Comparison of ENCODE assay signal across 22 cellular contexts in the genomic region with DNA sequence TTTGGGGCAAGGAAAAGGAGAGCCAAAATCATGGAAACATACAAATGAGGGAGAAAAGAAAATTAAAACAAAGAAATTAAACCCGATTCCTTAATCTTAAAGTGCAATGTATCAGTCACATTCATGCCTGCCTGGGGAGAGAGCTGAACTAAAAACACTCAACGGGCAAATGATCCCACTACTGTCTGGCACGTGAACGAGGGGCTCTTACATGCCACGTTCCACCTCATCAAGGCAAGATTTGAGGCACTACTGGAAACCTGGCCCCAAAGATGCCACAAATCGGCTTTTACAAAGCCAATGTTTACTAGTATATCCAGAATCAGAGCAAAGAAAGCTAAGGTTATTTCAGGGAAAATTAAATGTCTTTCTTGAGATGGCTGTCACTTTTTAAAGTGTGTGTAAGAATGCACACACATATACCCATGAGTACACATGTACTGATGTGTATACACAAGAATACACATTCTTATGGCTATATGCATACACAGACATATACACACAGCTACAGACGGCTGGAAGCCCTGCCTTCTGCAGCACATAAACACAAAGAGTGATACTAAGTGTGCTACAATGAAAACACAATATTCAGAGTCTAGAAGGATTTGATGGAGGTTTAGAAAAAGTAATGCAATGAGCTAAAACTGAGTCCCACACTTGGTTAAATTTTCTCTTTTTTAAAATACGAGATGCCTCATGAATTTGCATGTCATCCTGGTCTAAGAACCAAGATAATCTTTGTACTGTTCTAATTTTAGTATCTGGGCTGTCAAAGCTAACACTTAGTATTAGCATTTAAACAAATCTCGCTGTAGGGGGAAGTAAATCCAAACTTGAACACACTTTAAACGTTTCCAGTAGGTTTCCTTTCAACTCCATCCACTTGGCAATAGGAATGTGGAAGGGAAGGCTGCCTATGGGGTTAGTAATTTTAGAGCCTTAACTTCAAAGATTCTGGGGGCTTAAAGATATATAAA.
DNase-seq lines count a peak whose midpoint lies in the region; ATAC-seq and TF ChIP-seq lines count a peak whose summit lies in the region.
"Had no signal": no experiment of that assay in that cellular context is flagged by ENCODE, and none has a peak within 500 bp of the region (broad histone marks: within the 10 kb centered on the region; RNA-seq: fewer than 3 reads in every experiment).

No MANE protein-coding gene starts in this region.

- no peaks in the 10 kb centered on the region for H3K9me3 Mint-ChIP-seq in activated CD8-positive, alpha-beta memory T cell treated with anti-CD3 and anti-CD28 coated beads, Interleukin-2, amount 10 ng/mL, durations not matched to agents 7 days and 5 days (ENCODE audit: low read depth)
- H3K9me3 Mint-ChIP-seq in activated CD4-positive, alpha-beta memory T cell treated with anti-CD3 and anti-CD28 coated beads, Interleukin-2, amount 10 ng/mL, durations not matched to agents 7 days and 5 days, result no peaks in the 10 kb centered on the region
- no peaks in the 10 kb centered on the region for H3K9me3 Mint-ChIP-seq in naive thymus-derived CD8-positive, alpha-beta T cell
- H3K9me3 Mint-ChIP-seq: nephron progenitor cell, WTC11 had no signal

- peak overlapping the region; percentile 33; the same call in 1 of the 2 replicates for H3K4me3 ChIP-seq in GM12865 (ENCODE audit: low read depth, low read length)
- H3K4me3 ChIP-seq: hepatocyte had no signal

- POLR2A ChIA-PET in activated CD4-positive, alpha-beta memory T cell treated with anti-CD3 and anti-CD28 coated beads, Interleukin-2, amount 10 ng/mL, durations not matched to agents 7 days and 5 days (lab: Charles Lee), result interaction anchor here (1.0 to 1.5 kb wide), 2 partner anchors 12 to 84 kb away, joined by 3 to 6 read pairs; no protein-coding TSS in a partner anchor
- POLR2A ChIA-PET in naive thymus-derived CD8-positive, alpha-beta T cell (lab: Charles Lee), result interaction anchor here (1.3 kb wide), 1 partner anchor 14 kb away, joined by 5 read pairs; no protein-coding TSS in a partner anchor

- peaks cover 56% of the 10 kb centered on the region for H3K36me3 Mint-ChIP-seq in activated CD8-positive, alpha-beta memory T cell treated with anti-CD3 and anti-CD28 coated beads, Interleukin-2, amount 10 ng/mL, durations not matched to agents 7 days and 5 days
- peaks cover 91% of the 10 kb centered on the region for H3K36me3 Mint-ChIP-seq in activated CD4-positive, alpha-beta memory T cell treated with anti-CD3 and anti-CD28 coated beads, Interleukin-2, amount 10 ng/mL, durations not matched to agents 7 days and 5 days (ENCODE audit: low read depth)
- peaks cover 0 to 100% (median 44%) of the 10 kb centered on the region in 3 donors for H3K36me3 Mint-ChIP-seq in naive thymus-derived CD8-positive, alpha-beta T cell

- intact Hi-C loops in posterior vena cava (cut with DNase I), result no loop called here

- no peak for TF ChIP-seq CTCF in GM12865 (IDR thresholded peaks at IDR 0.05; ENCODE audit: insufficient read depth, low read depth, low read length, missing control alignments)

- no peak for ATAC-seq in activated CD8-positive, alpha-beta memory T cell treated with anti-CD3 and anti-CD28 coated beads, Interleukin-2, amount 10 ng/mL, durations not matched to agents 7 days and 5 days
- ATAC-seq in naive thymus-derived CD8-positive, alpha-beta T cell, result no peak
- no peak for ATAC-seq in HG03097 (IDR thresholded peaks at IDR 0.05; ENCODE audit: low FRiP score, unreplicated experiment)
- ATAC-seq: Right ventricle myocardium inferior, WTC11 had no signal

- CTCF ChIA-PET in activated CD8-positive, alpha-beta memory T cell treated with anti-CD3 and anti-CD28 coated beads, Interleukin-2, amount 10 ng/mL, durations not matched to agents 7 days and 5 days (lab: Charles Lee), result interaction anchor here (0.8 to 2.1 kb wide), 2 partner anchors 11 to 13 kb away, joined by 3 to 9 read pairs; no protein-coding TSS in a partner anchor
- CTCF ChIA-PET in activated CD4-positive, alpha-beta memory T cell treated with anti-CD3 and anti-CD28 coated beads, Interleukin-2, amount 10 ng/mL, durations not matched to agents 7 days and 5 days (lab: Charles Lee), result no interaction called here

- no peak overlapping the region for H3K4me3 Mint-ChIP-seq in activated CD8-positive, alpha-beta memory T cell treated with anti-CD3 and anti-CD28 coated beads, Interleukin-2, amount 10 ng/mL, durations not matched to agents 7 days and 5 days
- no peak overlapping the region for H3K4me3 Mint-ChIP-seq in activated CD4-positive, alpha-beta memory T cell treated with anti-CD3 and anti-CD28 coated beads, Interleukin-2, amount 10 ng/mL, durations not matched to agents 7 days and 5 days
- peak overlapping the region in 2 of 10 donors; percentile 22 to 45 for H3K4me3 Mint-ChIP-seq in naive thymus-derived CD8-positive, alpha-beta T cell
- H3K4me3 Mint-ChIP-seq: nephron progenitor cell, WTC11 had no signal

- peaks cover 6% of the 10 kb centered on the region for H3K4me1 Mint-ChIP-seq in activated CD8-positive, alpha-beta memory T cell treated with anti-CD3 and anti-CD28 coated beads, Interleukin-2, amount 10 ng/mL, durations not matched to agents 7 days and 5 days
- H3K4me1 Mint-ChIP-seq in activated CD4-positive, alpha-beta memory T cell treated with anti-CD3 and anti-CD28 coated beads, Interleukin-2, amount 10 ng/mL, durations not matched to agents 7 days and 5 days, result peaks cover 10% of the 10 kb centered on the region
- peaks cover 12 to 20% (median 16%) of the 10 kb centered on the region in 4 donors for H3K4me1 Mint-ChIP-seq in naive thymus-derived CD8-positive, alpha-beta T cell
- H3K4me1 Mint-ChIP-seq: WTC11 had no signal

- no peak for DNase-seq in activated CD8-positive, alpha-beta memory T cell treated with anti-CD3 and anti-CD28 coated beads, Interleukin-2, amount 10 ng/mL, durations not matched to agents 7 days and 5 days
- no peak for DNase-seq in activated CD8-positive, alpha-beta memory T cell treated with anti-CD3 and anti-CD28 coated beads for 24 hours
- no peak for DNase-seq in GM12865 (ENCODE audit: low read depth)
- no peak for DNase-seq in activated CD4-positive, alpha-beta memory T cell treated with anti-CD3 and anti-CD28 coated beads, Interleukin-2, amount 10 ng/mL, durations not matched to agents 7 days and 5 days
- DNase-seq in naive thymus-derived CD8-positive, alpha-beta T cell, result no peak
- no peak for DNase-seq in posterior vena cava (ENCODE audit: low spot score)
- no peak for DNase-seq in EL
- DNase-seq: amniotic stem cell; cerebellar nuclear complex; DMS79 treated with DMSO at 0.1 percent for 48 hours; kidney; NCI-H187 treated with DMSO at 0.1 percent for 48 hours; NCI-H446; nephron progenitor cell; stimulated activated CD4-positive, alpha-beta T cell treated with anti-CD3 and anti-CD28 coated beads, Interleukin-12 subunit alpha, Interleukin-12 subunit beta, amount 100 ng/mL, for 4 hours; stimulated activated naive CD4-positive, alpha-beta T cell; T-helper 2 cell; trophoblast cell had no signal

- H3K27ac Mint-ChIP-seq in activated CD8-positive, alpha-beta memory T cell treated with anti-CD3 and anti-CD28 coated beads, Interleukin-2, amount 10 ng/mL, durations not matched to agents 7 days and 5 days, result peak overlapping the region; percentile 33
- peak overlapping the region; percentile 28 for H3K27ac Mint-ChIP-seq in activated CD4-positive, alpha-beta memory T cell treated with anti-CD3 and anti-CD28 coated beads, Interleukin-2, amount 10 ng/mL, durations not matched to agents 7 days and 5 days
- peak overlapping the region in 8 of 10 donors; percentile 24 to 69 (median 60) for H3K27ac Mint-ChIP-seq in naive thymus-derived CD8-positive, alpha-beta T cell
- H3K27ac Mint-ChIP-seq: nephron progenitor cell, WTC11 had no signal

- H3K27me3 Mint-ChIP-seq in activated CD8-positive, alpha-beta memory T cell treated with anti-CD3 and anti-CD28 coated beads, Interleukin-2, amount 10 ng/mL, durations not matched to agents 7 days and 5 days, result no peaks in the 10 kb centered on the region
- no peaks in the 10 kb centered on the region for H3K27me3 Mint-ChIP-seq in activated CD4-positive, alpha-beta memory T cell treated with anti-CD3 and anti-CD28 coated beads, Interleukin-2, amount 10 ng/mL, durations not matched to agents 7 days and 5 days
- no peaks in the 10 kb centered on the region for H3K27me3 Mint-ChIP-seq in naive thymus-derived CD8-positive, alpha-beta T cell
